ENCODE assay signal across 8 cellular contexts in the genomic region with DNA sequence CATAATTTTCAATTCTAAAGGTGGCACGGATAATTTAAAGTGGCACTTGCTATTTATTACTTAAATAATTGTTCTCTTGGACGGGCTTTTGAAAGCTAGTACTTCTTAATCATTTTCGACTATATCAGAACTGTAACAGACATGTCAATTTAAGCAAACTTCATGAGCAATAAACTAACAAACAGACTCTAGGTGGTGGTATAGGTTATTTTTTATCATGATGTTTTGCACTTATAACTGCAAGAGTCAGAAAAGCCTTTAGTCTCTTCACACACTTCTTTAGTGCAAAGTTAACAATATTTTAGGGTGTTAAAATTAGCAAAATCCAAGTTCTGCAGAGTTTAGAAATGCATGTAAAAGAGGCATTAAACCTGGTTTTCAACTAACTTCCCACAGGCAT. TPM values are rescaled to one million over a fixed set of nuclear protein-coding genes. Genes with fewer than 3 reads are reported as not detected.
DNase-seq lines count a peak whose midpoint lies in the region; ATAC-seq, FAIRE-seq and TF ChIP-seq lines count a peak whose summit lies in the region.

No MANE protein-coding gene starts in this region.

- H2AFZ ChIP-seq in astrocyte (ENCODE audit: low read depth, low read length): no peak overlapping the region

- peak overlapping the region; percentile 85 for H3K4me2 ChIP-seq in astrocyte (ENCODE audit: low read length)

- H3K27ac ChIP-seq in HUES6 (ENCODE audit: low read depth, low read length) (peak overlapping the region; percentile 14; the same call in 1 of the 2 replicates), astrocyte (ENCODE audit: low read depth, low read length) (peak overlapping the region; percentile 80), liver (ENCODE audit: low read depth in 1 of 2, low read length in 2 of 2) (peak overlapping the region; percentile 76 to 94), tibial artery (no peak overlapping the region)

- H3K9me3 ChIP-seq in HUES6 (ENCODE audit: control insufficient read depth, insufficient read depth, low read depth, low read length) (no peaks in the 10 kb centered on the region), astrocyte (ENCODE audit: insufficient read depth, low read depth, low read length) (no peaks in the 10 kb centered on the region), liver (ENCODE audit: control insufficient read depth in 4 of 4, low read length in 3 of 4) (no peaks in the 10 kb centered on the region), tibial artery (no peaks in the 10 kb centered on the region)

- TF ChIP-seq CTCF in AG09309 (IDR thresholded peaks at IDR 0.05; ENCODE audit: control insufficient read depth, insufficient read depth, low read depth, low read length, missing control alignments): no peak
- no peak for TF ChIP-seq CTCF in astrocyte (IDR thresholded peaks at IDR 0.05; ENCODE audit: insufficient read depth, low read depth, low read length)
- TF ChIP-seq CTCF in liver (IDR thresholded peaks at IDR 0.05; ENCODE audit: low read depth, low read length, missing input control): no peak
- no peak for TF ChIP-seq CTCF in tibial artery (IDR thresholded peaks at IDR 0.05)

- peaks cover 58% of the 10 kb centered on the region for H4K20me1 ChIP-seq in astrocyte (ENCODE audit: insufficient read depth, low read length)

- peak; percentile 49 for TF ChIP-seq RAD21 in liver (IDR thresholded peaks at IDR 0.05)

- intact Hi-C loops in tibial artery (cut with DNase I; ENCODE audit: low total_unique reads): loop anchor here (10.0 kb wide), 2 partner anchors 92 to 678 kb away; partner anchors contain the start of gene HSPA13

- peak overlapping the region; percentile 96 for H3K4me3 Mint-ChIP-seq in astrocyte (ENCODE audit: unreplicated experiment)

- H3K9me3 Mint-ChIP-seq in astrocyte (ENCODE audit: unreplicated experiment): no peaks in the 10 kb centered on the region

- no peak for DNase-seq in AG09309 (ENCODE audit: low read depth)
- DNase-seq in astrocyte (ENCODE audit: low read depth): no peak
- DNase-seq in GF-D8 (lab: John Stamatoyannopoulos, UW): no peak
- DNase-seq in tibial artery: no peak

- peaks cover 68% of the 10 kb centered on the region for H3K79me2 ChIP-seq in astrocyte (ENCODE audit: insufficient read depth, low read length)

- peak; percentile 32 for FAIRE-seq in astrocyte (lab: Jason Lieb, UNC)

- H3K4me1 ChIP-seq in HUES6 (ENCODE audit: control insufficient read depth, insufficient read depth, low read length) (peaks cover 49% of the 10 kb centered on the region), astrocyte (ENCODE audit: insufficient read depth, low read length) (peaks cover 40% of the 10 kb centered on the region), liver (ENCODE audit: control insufficient read depth in 4 of 4, insufficient read depth in 4 of 4, low read length in 3 of 4) (peaks cover 6 to 48% (median 24%) of the 10 kb centered on the region in 4 donors), tibial artery (peaks cover 0 to 59% (median 29%) of the 10 kb centered on the region in 4 donors)

- H3K36me3 ChIP-seq in HUES6 (ENCODE audit: control insufficient read depth, insufficient read depth, low read length) (no peaks in the 10 kb centered on the region), astrocyte (ENCODE audit: insufficient read depth, low read length) (no peaks in the 10 kb centered on the region), liver (ENCODE audit: control insufficient read depth in 4 of 4, insufficient read depth in 3 of 4, low read depth in 1 of 4, low read length in 3 of 4) (no peaks in the 10 kb centered on the region), tibial artery (no peaks in the 10 kb centered on the region)

- no peak for ATAC-seq in GM21786 (IDR thresholded peaks at IDR 0.05; ENCODE audit: unreplicated experiment)
- no peak for ATAC-seq in GM18520 (IDR thresholded peaks at IDR 0.05; ENCODE audit: unreplicated experiment)

- WGBS in liver: 7% methylated on average over 3 of the region's 3 CpGs

- no peaks in the 10 kb centered on the region for H3K36me3 Mint-ChIP-seq in astrocyte (ENCODE audit: low read depth, unreplicated experiment)

- H3K9ac ChIP-seq in HUES6 (ENCODE audit: low read length) (peak overlapping the region; percentile 73), astrocyte (ENCODE audit: low read length) (peak overlapping the region; percentile 95), liver (ENCODE audit: low read depth in 1 of 2, low read length in 2 of 2) (peak overlapping the region; percentile 2 to 79)

- H3K27ac Mint-ChIP-seq in astrocyte (ENCODE audit: unreplicated experiment): peak overlapping the region; percentile 89

- peaks cover 45% of the 10 kb centered on the region for H3K4me1 Mint-ChIP-seq in astrocyte (ENCODE audit: low read depth, unreplicated experiment)

- H3K4me3 ChIP-seq in AG09309 (ENCODE audit: control insufficient read depth, low read depth, low read length) (peak overlapping the region; percentile 73), HUES6 (ENCODE audit: low read depth, low read length) (peak overlapping the region; percentile 62), astrocyte (ENCODE audit: insufficient read depth, low read depth, low read length) (peak overlapping the region; percentile 90), liver (ENCODE audit: low read depth in 1 of 3, low read length in 3 of 3) (peak overlapping the region; percentile 63 to 96 (median 93)), tibial artery (peak overlapping the region in 1 of 2 donors; percentile 85)

- H3K27me3 ChIP-seq in HUES6 (ENCODE audit: control insufficient read depth, insufficient read depth, low read length) (peaks cover 7% of the 10 kb centered on the region; the same call in 1 of the 2 replicates), astrocyte (ENCODE audit: insufficient read depth, low read length) (no peaks in the 10 kb centered on the region), liver (ENCODE audit: control insufficient read depth in 4 of 4, insufficient read depth in 4 of 4, low read length in 3 of 4) (no peaks in the 10 kb centered on the region), tibial artery (no peaks in the 10 kb centered on the region)

- H3K27me3 Mint-ChIP-seq in astrocyte (ENCODE audit: low read depth, unreplicated experiment): no peaks in the 10 kb centered on the region

TF ChIP-seq in liver, 16 proteins besides CTCF, POLR2A, EP300 and RAD21:
- no peak for TF ChIP-seq REST (IDR thresholded peaks at IDR 0.05)
- no peak for TF ChIP-seq ZBTB33 (IDR thresholded peaks at IDR 0.05)
- TF ChIP-seq NR2F2 (IDR thresholded peaks at IDR 0.05): no peak
- TF ChIP-seq TAF1 (conservative IDR thresholded peaks at IDR 0.05): no peak
- TF ChIP-seq ATF3 (IDR thresholded peaks at IDR 0.05): no peak
- no peak for TF ChIP-seq SP1 (IDR thresholded peaks at IDR 0.05)
- TF ChIP-seq YY1 (IDR thresholded peaks at IDR 0.05): no peak
- no peak for TF ChIP-seq FOXA1 (IDR thresholded peaks at IDR 0.05)
- no peak for TF ChIP-seq JUND (IDR thresholded peaks at IDR 0.05)
- TF ChIP-seq HNF4A (conservative IDR thresholded peaks at IDR 0.05): no peak
- no peak for TF ChIP-seq HNF4G (IDR thresholded peaks at IDR 0.05)

RNA-seq across cellular contexts. Expression of gene NRIP1, which starts 2.2 kb away (rescaled TPM):
- 46.7 and 55.5 TPM in 2 replicates for total RNA-seq in astrocyte
- 10 to 100 TPM; 20.5 to 28.4 TPM for total RNA-seq in liver
- 1 to 10 TPM; 3.8 to 4.7 TPM for polyA plus RNA-seq in liver

Comparison
In these comparisons a context has a peak if more than half of its experiments do, and no peak if none do; other contexts are left out.
1. H3K27ac ChIP-seq: peak in HUES6 (single experiment), astrocyte (single experiment) and liver (2 of 2); none in tibial artery (0 of 2).
2. H3K9ac ChIP-seq: peak in every context shown above with its lines; median percentile 95 in astrocyte; 73 in HUES6; 40 in liver.